In the genomic region with DNA sequence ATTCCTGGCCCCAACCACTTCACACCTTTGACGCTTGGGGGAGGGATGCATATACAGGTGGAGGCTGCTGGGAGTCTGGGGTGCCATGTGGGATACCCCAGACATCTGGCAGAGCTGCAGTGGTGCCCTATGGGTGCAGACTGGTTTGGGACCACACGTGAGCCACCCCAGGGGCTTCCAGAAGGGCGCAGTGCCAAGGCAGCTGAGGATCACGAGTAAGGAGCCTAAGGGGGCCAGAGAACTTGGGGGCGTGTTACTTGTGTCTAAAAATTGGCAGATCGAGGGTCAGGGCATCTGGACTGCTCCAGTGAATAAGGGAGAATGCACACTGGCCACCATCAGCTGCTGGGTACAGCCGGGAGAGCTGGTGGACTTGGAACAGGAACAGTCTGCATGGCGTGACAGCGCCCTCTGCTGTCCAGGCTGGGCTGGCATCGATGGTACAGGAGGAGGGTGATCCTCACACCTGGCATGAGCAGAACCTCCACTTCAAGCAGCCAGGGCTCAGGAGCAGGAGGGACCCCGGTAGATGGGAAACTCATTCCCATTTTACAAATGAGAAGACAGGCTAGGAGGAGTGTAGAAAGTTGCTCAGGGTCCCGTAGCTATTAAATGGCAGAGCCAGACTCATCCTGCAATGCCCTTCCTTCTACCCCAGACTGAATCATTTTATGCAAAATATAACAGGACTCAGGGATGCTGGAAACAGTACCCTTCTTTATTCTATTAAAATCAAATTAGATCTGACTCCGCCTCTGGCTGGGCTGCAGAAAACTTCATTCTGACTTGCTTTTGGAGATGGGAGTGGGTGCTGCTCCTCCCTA, we compare ENCODE assay signal across 8 cellular contexts.
DNase-seq lines count a peak whose midpoint lies in the region; ATAC-seq lines count a peak whose summit lies in the region.

No MANE protein-coding gene starts in this region.

- no peak overlapping the region for H3K27ac Mint-ChIP-seq in central memory CD8-positive, alpha-beta T cell (ENCODE audit: low read depth)

- DNase-seq in D341Med (ENCODE audit: low spot score) (peak; percentile 88), NCI-H524 (lab: John Stamatoyannopoulos, UW) (peak; percentile 53 to 81), kidney glomerular epithelial cell (lab: John Stamatoyannopoulos, UW) (peak; percentile 87)
- peak; percentile 71 to 84 for DNase-seq in activated CD4-positive, alpha-beta T cell treated with anti-CD3 and anti-CD28 coated beads for 24 hours (ENCODE audit: low read depth in 2 of 2)
- DNase-seq in central memory CD8-positive, alpha-beta T cell (ENCODE audit: low spot score in 2 of 2), result peak; percentile 61 to 76
- DNase-seq in stimulated activated CD4-positive, alpha-beta T cell treated with anti-CD3 and anti-CD28 coated beads, Interleukin-1b, Interleukin-23, amount 100 ng/mL, for 48 hours, result peak; percentile 83

- no peaks in the 10 kb centered on the region for H3K9me3 Mint-ChIP-seq in central memory CD8-positive, alpha-beta T cell

- no peaks in the 10 kb centered on the region for H3K4me1 Mint-ChIP-seq in central memory CD8-positive, alpha-beta T cell

- ATAC-seq in HG02798 (IDR thresholded peaks at IDR 0.05; ENCODE audit: poor library complexity, unreplicated experiment) (peak; percentile 86), GM21529 (IDR thresholded peaks at IDR 0.05; ENCODE audit: unreplicated experiment) (no peak)
- peak; percentile 65 for ATAC-seq in central memory CD8-positive, alpha-beta T cell (replicated peaks; ENCODE audit: extremely low read depth, poor library complexity, severe bottlenecking)

- no peak overlapping the region for H3K4me3 Mint-ChIP-seq in central memory CD8-positive, alpha-beta T cell

- H3K27me3 Mint-ChIP-seq in central memory CD8-positive, alpha-beta T cell, result peaks cover 13% of the 10 kb centered on the region

- H3K36me3 Mint-ChIP-seq in central memory CD8-positive, alpha-beta T cell (ENCODE audit: insufficient read depth), result peaks cover 4% of the 10 kb centered on the region
